22 cellular contexts compared by ENCODE assay signal in the genomic region with DNA sequence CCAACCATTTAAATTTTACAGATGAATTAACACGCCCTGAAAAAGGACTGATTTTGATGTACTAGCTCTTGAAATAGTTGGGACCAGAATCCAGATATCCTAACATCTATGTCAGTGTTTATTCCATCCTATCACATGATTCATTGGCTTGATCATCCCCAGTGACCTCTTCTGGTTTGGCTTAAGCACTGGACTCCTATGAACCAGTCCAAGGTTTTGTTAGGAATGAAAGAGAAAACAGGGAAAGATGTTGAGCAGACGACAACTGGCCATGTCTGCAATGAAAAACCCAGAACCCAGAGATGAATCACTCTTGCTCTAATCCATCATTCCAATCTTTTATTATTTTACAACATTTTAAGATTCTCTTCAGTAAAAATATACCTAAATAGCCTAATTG.
DNase-seq lines count a peak whose midpoint lies in the region; ATAC-seq, FAIRE-seq and TF ChIP-seq lines count a peak whose summit lies in the region.
"Had no signal": no experiment of that assay in that cellular context is flagged by ENCODE, and none has a peak within 500 bp of the region (broad histone marks: within the 10 kb centered on the region; RNA-seq: fewer than 3 reads in every experiment).

No MANE protein-coding gene starts in this region.

- H3K27ac ChIP-seq in pancreas = no peak overlapping the region
- no peak overlapping the region for H3K27ac ChIP-seq in CD8-positive, alpha-beta T cell (ENCODE audit: low read depth, low read length)
- H3K27ac ChIP-seq: GM23248, SJSA1 had no signal

- no peak overlapping the region for H3K4me3 Mint-ChIP-seq in CD8-positive, alpha-beta T cell

- no peaks in the 10 kb centered on the region for H3K4me1 Mint-ChIP-seq in CD8-positive, alpha-beta T cell (ENCODE audit: low read depth)

- POLR2A ChIA-PET in CD8-positive, alpha-beta T cell (lab: Charles Lee) = no interaction called here

- in situ Hi-C loops in KBM-7 (cut with MboI; ENCODE audit: low pct_unique_long_range_greater_than_20kb, low sequenced_read_pairs) = no loop called here

- H3K9me3 Mint-ChIP-seq in CD8-positive, alpha-beta T cell = peaks cover 5% of the 10 kb centered on the region

- no peaks in the 10 kb centered on the region for H3K4me1 ChIP-seq in pancreas
- no peaks in the 10 kb centered on the region for H3K4me1 ChIP-seq in CD8-positive, alpha-beta T cell (ENCODE audit: insufficient read depth, low read length)
- H3K4me1 ChIP-seq: SJSA1 had no signal

- no peak for FAIRE-seq in pancreas (lab: Jason Lieb, UNC)
- FAIRE-seq: D721Med, G401.6, HTR-8/SVneo, K562 had no signal

- H3K9me3 ChIP-seq in pancreas = no peaks in the 10 kb centered on the region
- no peaks in the 10 kb centered on the region for H3K9me3 ChIP-seq in CD8-positive, alpha-beta T cell (ENCODE audit: low read length)

- no peaks in the 10 kb centered on the region for H3K27me3 Mint-ChIP-seq in CD8-positive, alpha-beta T cell (ENCODE audit: low read depth)

- DNase-seq in amniotic epithelial cell (ENCODE audit: low read depth) (peak; percentile 59), fibroblast of peridontal ligament (ENCODE audit: extremely low read depth) (peak; percentile 57), pancreas (no peak), NCI-H2107 (lab: John Stamatoyannopoulos, UW) (no peak), KBM-7 (no peak), cerebellar nuclear complex (lab: John Stamatoyannopoulos, UW) (no peak)
- DNase-seq in CD8-positive, alpha-beta T cell = no peak
- DNase-seq: H7, MV-4-11, NCI-H1105, NCI-H1436 treated with DMSO at 0.1 percent for 48 hours, NCI-H187 treated with DMSO at 0.1 percent for 48 hours, NCI-H446 treated with DMSO at 0.1 percent for 48 hours, NCI-H526, Right ventricle myocardium superior, RPMI8226 had no signal

- no peaks in the 10 kb centered on the region for H3K27me3 ChIP-seq in pancreas
- H3K27me3 ChIP-seq in CD8-positive, alpha-beta T cell (ENCODE audit: insufficient read depth, low read length) = no peaks in the 10 kb centered on the region
- H3K27me3 ChIP-seq: SJSA1 had no signal

- no peak overlapping the region for H3K4me3 ChIP-seq in pancreas
- no peak overlapping the region for H3K4me3 ChIP-seq in CD8-positive, alpha-beta T cell (ENCODE audit: low read depth, low read length)
- H3K4me3 ChIP-seq: GM23248, K562, SJSA1 had no signal

- WGBS in pancreas, 2 donors = 70 to 73% methylated on average over 2 of the region's 2 CpGs

- H3K36me3 ChIP-seq in pancreas = no peaks in the 10 kb centered on the region
- H3K36me3 ChIP-seq in CD8-positive, alpha-beta T cell (ENCODE audit: insufficient read depth, low read length) = no peaks in the 10 kb centered on the region
- H3K36me3 ChIP-seq: SJSA1 had no signal

- ATAC-seq in pancreas = peak in 3 of 4 donors; percentile 17 to 54 (median 29)
- no peak for ATAC-seq in CD8-positive, alpha-beta T cell
- ATAC-seq: K562 had no signal

- no peak overlapping the region for H3K27ac Mint-ChIP-seq in CD8-positive, alpha-beta T cell

- intact Hi-C loops in pancreas (cut with DNase I) = no loop called here
- intact Hi-C loops in CD8-positive, alpha-beta T cell (cut with DNase I, micrococcal nuclease) = no loop called here

- no peak for TF ChIP-seq CTCF in pancreas (IDR thresholded peaks at IDR 0.05)
- no peak for TF ChIP-seq CTCF in CD8-positive, alpha-beta T cell (IDR thresholded peaks at IDR 0.05)

- H3K36me3 Mint-ChIP-seq in CD8-positive, alpha-beta T cell = no peaks in the 10 kb centered on the region

- CTCF ChIA-PET in CD8-positive, alpha-beta T cell (lab: Charles Lee) = no interaction called here

Comparison
In these comparisons a context has a peak if more than half of its experiments do, and no peak if none do; other contexts are left out.
1. DNase-seq: peak in amniotic epithelial cell (single experiment) and fibroblast of peridontal ligament (single experiment); none in pancreas (0 of 6), NCI-H2107 (single experiment), KBM-7 (single experiment), cerebellar nuclear complex (0 of 2) and CD8-positive, alpha-beta T cell (0 of 7).